3 cellular contexts compared by ENCODE assay signal in genomic region chr1:26717066-26717465, GRCh38.
TF ChIP-seq lines count a peak whose summit lies in the region.

No MANE protein-coding gene starts in this region.

TF ChIP-seq in SK-N-SH, 30 proteins besides CTCF, POLR2A, EP300 and RAD21:
- TF ChIP-seq, protein P1, sequence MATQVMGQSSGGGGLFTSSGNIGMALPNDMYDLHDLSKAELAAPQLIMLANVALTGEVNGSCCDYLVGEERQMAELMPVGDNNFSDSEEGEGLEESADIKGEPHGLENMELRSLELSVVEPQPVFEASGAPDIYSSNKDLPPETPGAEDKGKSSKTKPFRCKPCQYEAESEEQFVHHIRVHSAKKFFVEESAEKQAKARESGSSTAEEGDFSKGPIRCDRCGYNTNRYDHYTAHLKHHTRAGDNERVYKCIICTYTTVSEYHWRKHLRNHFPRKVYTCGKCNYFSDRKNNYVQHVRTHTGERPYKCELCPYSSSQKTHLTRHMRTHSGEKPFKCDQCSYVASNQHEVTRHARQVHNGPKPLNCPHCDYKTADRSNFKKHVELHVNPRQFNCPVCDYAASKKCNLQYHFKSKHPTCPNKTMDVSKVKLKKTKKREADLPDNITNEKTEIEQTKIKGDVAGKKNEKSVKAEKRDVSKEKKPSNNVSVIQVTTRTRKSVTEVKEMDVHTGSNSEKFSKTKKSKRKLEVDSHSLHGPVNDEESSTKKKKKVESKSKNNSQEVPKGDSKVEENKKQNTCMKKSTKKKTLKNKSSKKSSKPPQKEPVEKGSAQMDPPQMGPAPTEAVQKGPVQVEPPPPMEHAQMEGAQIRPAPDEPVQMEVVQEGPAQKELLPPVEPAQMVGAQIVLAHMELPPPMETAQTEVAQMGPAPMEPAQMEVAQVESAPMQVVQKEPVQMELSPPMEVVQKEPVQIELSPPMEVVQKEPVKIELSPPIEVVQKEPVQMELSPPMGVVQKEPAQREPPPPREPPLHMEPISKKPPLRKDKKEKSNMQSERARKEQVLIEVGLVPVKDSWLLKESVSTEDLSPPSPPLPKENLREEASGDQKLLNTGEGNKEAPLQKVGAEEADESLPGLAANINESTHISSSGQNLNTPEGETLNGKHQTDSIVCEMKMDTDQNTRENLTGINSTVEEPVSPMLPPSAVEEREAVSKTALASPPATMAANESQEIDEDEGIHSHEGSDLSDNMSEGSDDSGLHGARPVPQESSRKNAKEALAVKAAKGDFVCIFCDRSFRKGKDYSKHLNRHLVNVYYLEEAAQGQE (IDR thresholded peaks at IDR 0.05; ENCODE audit: low read depth, low read length), result no peak
- TF ChIP-seq RFX5 (IDR thresholded peaks at IDR 0.05; ENCODE audit: low read length) (no peak), JUND (IDR thresholded peaks at IDR 0.05) (no peak), FOXM1 (IDR thresholded peaks at IDR 0.05; ENCODE audit: low read depth) (no peak), RXRA (IDR thresholded peaks at IDR 0.05; ENCODE audit: borderline replicate concordance, low read depth) (no peak)
TF ChIP-seq in SK-N-SH: peak in this region for 0.

TF ChIP-seq in SK-N-SH treated with all-trans-retinoic acid at 6 μM for 48 hours, 23 proteins besides CTCF, POLR2A, EP300 and RAD21:
- TF ChIP-seq ESRRG (CRISPR knock-in tag; IDR thresholded peaks at IDR 0.05) (no peak), SNAI2 (CRISPR knock-in tag; IDR thresholded peaks at IDR 0.05) (no peak), ISL1 (CRISPR knock-in tag; IDR thresholded peaks at IDR 0.05) (no peak), GLIS3 (CRISPR knock-in tag; IDR thresholded peaks at IDR 0.05) (no peak), ZNF70 (CRISPR knock-in tag; IDR thresholded peaks at IDR 0.05) (no peak), ZFP3 (CRISPR knock-in tag; IDR thresholded peaks at IDR 0.05) (no peak), ZC3H10 (CRISPR knock-in tag; IDR thresholded peaks at IDR 0.05) (no peak), CSDC2 (CRISPR knock-in tag; IDR thresholded peaks at IDR 0.05) (no peak), TCF4 (CRISPR knock-in tag; IDR thresholded peaks at IDR 0.05; ENCODE audit: borderline replicate concordance) (no peak), PATZ1 (CRISPR knock-in tag; IDR thresholded peaks at IDR 0.05; ENCODE audit: borderline replicate concordance) (no peak), TOX (CRISPR knock-in tag; IDR thresholded peaks at IDR 0.05; ENCODE audit: borderline replicate concordance) (no peak), ZFP30 (CRISPR knock-in tag; IDR thresholded peaks at IDR 0.05) (no peak), RARB (CRISPR knock-in tag; IDR thresholded peaks at IDR 0.05) (no peak)

TF ChIP-seq in endothelial cell of umbilical vein, 7 proteins besides CTCF, POLR2A, EP300 and RAD21:
- TF ChIP-seq FOS (IDR thresholded peaks at IDR 0.05; ENCODE audit: borderline replicate concordance, insufficient read depth, low read length) (no peak), EZH2 (IDR thresholded peaks at IDR 0.05; ENCODE audit: borderline replicate concordance, low read depth, low read length, severe bottlenecking) (no peak), MYC (IDR thresholded peaks at IDR 0.05; ENCODE audit: low read depth, low read length) (no peak), JUN (IDR thresholded peaks at IDR 0.05; ENCODE audit: borderline replicate concordance, insufficient read depth, insufficient read length, low read depth) (no peak), GATA2 (IDR thresholded peaks at IDR 0.05; ENCODE audit: insufficient read depth, insufficient read length, low read depth, low read length) (no peak), POLR2AphosphoS5 (IDR thresholded peaks at IDR 0.05; ENCODE audit: insufficient read depth, low read depth, low read length) (no peak), MAX (IDR thresholded peaks at IDR 0.05; ENCODE audit: insufficient read depth, insufficient read length) (no peak)
TF ChIP-seq in endothelial cell of umbilical vein: peak in this region for 0.
